Comparison of ENCODE assay signal across 8 cellular contexts in genomic region chr6:138403801-138404665, GRCh38. TPM values are rescaled to one million over a fixed set of nuclear protein-coding genes. Genes with fewer than 3 reads are reported as not detected.
DNase-seq lines count a peak whose midpoint lies in the region; ATAC-seq and TF ChIP-seq lines count a peak whose summit lies in the region.

Gene HEBP2, plus strand, starts transcription at chr6:138404223. Its CDS starts 273 bp downstream, at chr6:138404496.

- peak within 1 kb of the TSS; percentile 62 for H3K4me3 ChIP-seq in GM12875 (ENCODE audit: low read depth, low read length)
- H3K4me3 ChIP-seq in heart right ventricle = peak within 1 kb of the TSS; percentile 43 to 92 (median 78)
- peak within 1 kb of the TSS; percentile 64 for H3K4me3 ChIP-seq in upper lobe of right lung

- no peaks in the 10 kb centered on the region for H3K27me3 ChIP-seq in heart right ventricle
- no peaks in the 10 kb centered on the region for H3K27me3 ChIP-seq in upper lobe of right lung

- H3K4me1 ChIP-seq in heart right ventricle (peaks cover 0 to 28% (median 20%) of the 10 kb centered on the region in 9 donors), upper lobe of right lung (peaks cover 5% of the 10 kb centered on the region)

- H3K27ac ChIP-seq in adipose tissue (ENCODE audit: low read depth, low read length) (no peak within 1 kb of the TSS), heart right ventricle (peak within 1 kb of the TSS; percentile 86 to 98 (median 95)), upper lobe of right lung (peak within 1 kb of the TSS; percentile 90)

- intact Hi-C loops in heart right ventricle (cut with DNase I) (loop anchor here in 9 of 10 donors (5.0 to 10.0 kb wide), 7 partner anchors 97 to 289 kb away; no protein-coding TSS in a partner anchor), posterior vena cava (cut with DNase I) (loop anchor here (10.0 kb wide), 2 partner anchors 289 to 729 kb away; no protein-coding TSS in a partner anchor), upper lobe of right lung (cut with DNase I) (no loop called here)

- CTCF ChIA-PET in T-cell (lab: Charles Lee) = interaction anchor here in 1 of 2 donors (0.6 to 1.5 kb wide), 3 partner anchors 52 to 140 kb away, joined by 3 to 4 read pairs (median 4); no protein-coding TSS in a partner anchor

- H3K9me3 ChIP-seq in heart right ventricle (no peaks in the 10 kb centered on the region), upper lobe of right lung (no peaks in the 10 kb centered on the region)

- ATAC-seq in HG02840 (IDR thresholded peaks at IDR 0.05; ENCODE audit: low FRiP score, unreplicated experiment) (peak; percentile 85), T-cell (replicated peaks in 1 of 4) (peak; percentile 91 to 95 (median 92)), heart right ventricle (peak; percentile 92 to 95 (median 94)), upper lobe of right lung (peak; percentile 96)

- TF ChIP-seq CTCF in GM12875 (IDR thresholded peaks at IDR 0.05; ENCODE audit: borderline replicate concordance, insufficient read depth, low read depth, low read length) (peak; percentile 41), heart right ventricle (IDR thresholded peaks at IDR 0.05) (peak; percentile 51 to 82 (median 68)), upper lobe of right lung (IDR thresholded peaks at IDR 0.05) (peak; percentile 59)

- H3K4me3 Mint-ChIP-seq in T-cell = peak within 1 kb of the TSS; percentile 78 to 86 (median 80)

- H3K27me3 Mint-ChIP-seq in T-cell = no peaks in the 10 kb centered on the region

- H3K4me1 Mint-ChIP-seq in T-cell = peaks cover 18 to 33% (median 32%) of the 10 kb centered on the region in 3 donors

- peaks cover 0 to 38% (median 25%) of the 10 kb centered on the region in 9 donors for H3K36me3 ChIP-seq in heart right ventricle
- H3K36me3 ChIP-seq in upper lobe of right lung = peaks cover 33% of the 10 kb centered on the region

- POLR2A ChIA-PET in T-cell (lab: Charles Lee) = interaction anchor here (0.7 kb wide), 2 partner anchors 26 to 42 kb away, joined by 3 to 5 read pairs; partner anchors contain the start of gene SMIM28 (in 1 of the 2)

- peak within 1 kb of the TSS; percentile 82 to 87 for H3K27ac Mint-ChIP-seq in T-cell

- peaks cover 19% of the 10 kb centered on the region for H3K36me3 Mint-ChIP-seq in T-cell

- H3K9me3 Mint-ChIP-seq in T-cell = no peaks in the 10 kb centered on the region

- DNase-seq in NCI-H1436 treated with DMSO at 0.1 percent for 48 hours (lab: John Stamatoyannopoulos, UW) (peak; percentile 85), T-cell (peak; percentile 73 to 96 (median 92)), heart right ventricle (peak; percentile 95), posterior vena cava (ENCODE audit: low spot score) (peak; percentile 97), upper lobe of right lung (peak; percentile 98)

- WGBS in adipose tissue, 3 donors = 0 to 1% (median 1%) methylated on average over 69 to 92 of the region's 92 CpGs
- 0% methylated on average over 86 to 92 of the region's 92 CpGs for WGBS in heart right ventricle, 2 donors

RNA-seq across cellular contexts. Expression of gene HEBP2, which starts in this region (rescaled TPM):
- total RNA-seq in T-cell = 10 to 100 TPM; 18.8 to 54.0 (median 45.7) TPM
- polyA plus RNA-seq in adipose tissue = 100 to 1,000 TPM in 1 of 3 donors, 10 to 100 TPM in 2; 29.8 to 273 (median 48.2) TPM
- total RNA-seq in heart right ventricle = 100 to 1,000 TPM in 5 of 10 donors, 10 to 100 TPM in 5; 88.4 to 108 (median 100) TPM
- 100 to 1,000 TPM in 1 of 2 donors, 10 to 100 TPM in 1; 44.1 to 123 TPM for polyA plus RNA-seq in heart right ventricle
- total RNA-seq in posterior vena cava = 10 to 100 TPM; 61.0 to 78.9 TPM
- 41.9 TPM for total RNA-seq in upper lobe of right lung
